1 cellular context compared by ENCODE assay signal in genomic region chr2:119765404-119766002, GRCh38.
TF ChIP-seq lines count a peak whose summit lies in the region.

No MANE protein-coding gene starts in this region.

TF ChIP-seq in HepG2, 621 proteins besides CTCF, POLR2A, EP300 and RAD21 (continued from another document and continues in another):
- TF ChIP-seq ZNF407 (CRISPR knock-in tag; IDR thresholded peaks at IDR 0.05; ENCODE audit: not compliant biosample characterization) (no peak), ZNF17 (CRISPR knock-in tag; IDR thresholded peaks at IDR 0.05) (no peak), IKZF4 (CRISPR knock-in tag; IDR thresholded peaks at IDR 0.05; ENCODE audit: borderline replicate concordance, low read depth, not compliant biosample characterization) (no peak), FOXO1 (CRISPR knock-in tag; IDR thresholded peaks at IDR 0.05) (no peak), TEF (CRISPR knock-in tag; IDR thresholded peaks at IDR 0.05) (no peak), FOXJ3 (CRISPR knock-in tag; IDR thresholded peaks at IDR 0.05; ENCODE audit: borderline replicate concordance) (peak; percentile 29; the same call in 1 of the 2 replicates), ZNF782 (CRISPR knock-in tag; IDR thresholded peaks at IDR 0.05; ENCODE audit: borderline replicate concordance) (no peak), RFXANK (CRISPR knock-in tag; IDR thresholded peaks at IDR 0.05) (no peak), ZNF749 (CRISPR knock-in tag; IDR thresholded peaks at IDR 0.05; ENCODE audit: borderline replicate concordance) (no peak), ZFP90 (CRISPR knock-in tag; IDR thresholded peaks at IDR 0.05; ENCODE audit: borderline replicate concordance) (no peak), GABPA (IDR thresholded peaks at IDR 0.05; ENCODE audit: low read depth, low read length) (no peak), GABPA (CRISPR knock-in tag; IDR thresholded peaks at IDR 0.05; ENCODE audit: low read depth) (no peak), CCAR2 (optimal IDR thresholded peaks at IDR 0.05; ENCODE audit: low read depth, low read length) (no peak), ASH2L (IDR thresholded peaks at IDR 0.05; ENCODE audit: insufficient read length, low read depth, low read length) (no peak), ZNF484 (CRISPR knock-in tag; IDR thresholded peaks at IDR 0.05; ENCODE audit: borderline replicate concordance, low read depth) (no peak), ARHGAP35 (CRISPR knock-in tag; IDR thresholded peaks at IDR 0.05; ENCODE audit: borderline replicate concordance) (no peak), PHB2 (IDR thresholded peaks at IDR 0.05; ENCODE audit: partially characterized antibody) (no peak), NFIB (CRISPR knock-in tag; IDR thresholded peaks at IDR 0.05; ENCODE audit: borderline replicate concordance) (no peak), CBX1 (IDR thresholded peaks at IDR 0.05; ENCODE audit: low read depth) (no peak), BCL6 (CRISPR knock-in tag; IDR thresholded peaks at IDR 0.05) (no peak; the same call in 1 of the 2 replicates), ZNF83 (CRISPR knock-in tag; IDR thresholded peaks at IDR 0.05; ENCODE audit: borderline replicate concordance) (no peak), ZNF879 (CRISPR knock-in tag; IDR thresholded peaks at IDR 0.05) (no peak), NFYB (CRISPR knock-in tag; IDR thresholded peaks at IDR 0.05) (no peak), MBD4 (IDR thresholded peaks at IDR 0.05; ENCODE audit: borderline replicate concordance, low read length) (no peak), ZBTB46 (CRISPR knock-in tag; IDR thresholded peaks at IDR 0.05; ENCODE audit: borderline replicate concordance) (no peak), ATM (IDR thresholded peaks at IDR 0.05; ENCODE audit: borderline replicate concordance) (no peak), RORA (CRISPR knock-in tag; IDR thresholded peaks at IDR 0.05) (no peak), RBFOX2 (IDR thresholded peaks at IDR 0.05; ENCODE audit: low read depth, low read length) (no peak), ZNF18 (CRISPR knock-in tag; IDR thresholded peaks at IDR 0.05; ENCODE audit: insufficient replicate concordance) (no peak), HOMEZ (CRISPR knock-in tag; IDR thresholded peaks at IDR 0.05; ENCODE audit: low read depth) (no peak), FOXP1 (IDR thresholded peaks at IDR 0.05) (no peak), FOXP1 (CRISPR knock-in tag; IDR thresholded peaks at IDR 0.05) (peak; percentile 31), ATF2 (CRISPR knock-in tag; IDR thresholded peaks at IDR 0.05) (no peak), ZNF34 (CRISPR knock-in tag; IDR thresholded peaks at IDR 0.05; ENCODE audit: borderline replicate concordance) (no peak), ZNF460 (CRISPR knock-in tag; IDR thresholded peaks at IDR 0.05; ENCODE audit: borderline replicate concordance) (no peak), HMG20A (CRISPR knock-in tag; IDR thresholded peaks at IDR 0.05; ENCODE audit: borderline replicate concordance) (peak; percentile 45; the same call in 1 of the 2 replicates), HNRNPLL (IDR thresholded peaks at IDR 0.05; ENCODE audit: low read depth, low read length, poor library complexity, severe bottlenecking) (no peak), ZNF724P (CRISPR knock-in tag; IDR thresholded peaks at IDR 0.05; ENCODE audit: borderline replicate concordance) (no peak), HNF4A (CRISPR knock-in tag; IDR thresholded peaks at IDR 0.05) (0 out of 2 replicates have a peak, but pooled peaks have one; percentile 5)
- TF ChIP-seq, protein P1, sequence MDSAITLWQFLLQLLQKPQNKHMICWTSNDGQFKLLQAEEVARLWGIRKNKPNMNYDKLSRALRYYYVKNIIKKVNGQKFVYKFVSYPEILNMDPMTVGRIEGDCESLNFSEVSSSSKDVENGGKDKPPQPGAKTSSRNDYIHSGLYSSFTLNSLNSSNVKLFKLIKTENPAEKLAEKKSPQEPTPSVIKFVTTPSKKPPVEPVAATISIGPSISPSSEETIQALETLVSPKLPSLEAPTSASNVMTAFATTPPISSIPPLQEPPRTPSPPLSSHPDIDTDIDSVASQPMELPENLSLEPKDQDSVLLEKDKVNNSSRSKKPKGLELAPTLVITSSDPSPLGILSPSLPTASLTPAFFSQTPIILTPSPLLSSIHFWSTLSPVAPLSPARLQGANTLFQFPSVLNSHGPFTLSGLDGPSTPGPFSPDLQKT (CRISPR knock-in tag; IDR thresholded peaks at IDR 0.05; ENCODE audit: borderline replicate concordance), result no peak
- TF ChIP-seq, protein P2, sequence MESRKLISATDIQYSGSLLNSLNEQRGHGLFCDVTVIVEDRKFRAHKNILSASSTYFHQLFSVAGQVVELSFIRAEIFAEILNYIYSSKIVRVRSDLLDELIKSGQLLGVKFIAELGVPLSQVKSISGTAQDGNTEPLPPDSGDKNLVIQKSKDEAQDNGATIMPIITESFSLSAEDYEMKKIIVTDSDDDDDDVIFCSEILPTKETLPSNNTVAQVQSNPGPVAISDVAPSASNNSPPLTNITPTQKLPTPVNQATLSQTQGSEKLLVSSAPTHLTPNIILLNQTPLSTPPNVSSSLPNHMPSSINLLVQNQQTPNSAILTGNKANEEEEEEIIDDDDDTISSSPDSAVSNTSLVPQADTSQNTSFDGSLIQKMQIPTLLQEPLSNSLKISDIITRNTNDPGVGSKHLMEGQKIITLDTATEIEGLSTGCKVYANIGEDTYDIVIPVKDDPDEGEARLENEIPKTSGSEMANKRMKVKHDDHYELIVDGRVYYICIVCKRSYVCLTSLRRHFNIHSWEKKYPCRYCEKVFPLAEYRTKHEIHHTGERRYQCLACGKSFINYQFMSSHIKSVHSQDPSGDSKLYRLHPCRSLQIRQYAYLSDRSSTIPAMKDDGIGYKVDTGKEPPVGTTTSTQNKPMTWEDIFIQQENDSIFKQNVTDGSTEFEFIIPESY (CRISPR knock-in tag; IDR thresholded peaks at IDR 0.05), result 0 out of 2 replicates have a peak, but pooled peaks have one; percentile 42
- TF ChIP-seq, protein P3, sequence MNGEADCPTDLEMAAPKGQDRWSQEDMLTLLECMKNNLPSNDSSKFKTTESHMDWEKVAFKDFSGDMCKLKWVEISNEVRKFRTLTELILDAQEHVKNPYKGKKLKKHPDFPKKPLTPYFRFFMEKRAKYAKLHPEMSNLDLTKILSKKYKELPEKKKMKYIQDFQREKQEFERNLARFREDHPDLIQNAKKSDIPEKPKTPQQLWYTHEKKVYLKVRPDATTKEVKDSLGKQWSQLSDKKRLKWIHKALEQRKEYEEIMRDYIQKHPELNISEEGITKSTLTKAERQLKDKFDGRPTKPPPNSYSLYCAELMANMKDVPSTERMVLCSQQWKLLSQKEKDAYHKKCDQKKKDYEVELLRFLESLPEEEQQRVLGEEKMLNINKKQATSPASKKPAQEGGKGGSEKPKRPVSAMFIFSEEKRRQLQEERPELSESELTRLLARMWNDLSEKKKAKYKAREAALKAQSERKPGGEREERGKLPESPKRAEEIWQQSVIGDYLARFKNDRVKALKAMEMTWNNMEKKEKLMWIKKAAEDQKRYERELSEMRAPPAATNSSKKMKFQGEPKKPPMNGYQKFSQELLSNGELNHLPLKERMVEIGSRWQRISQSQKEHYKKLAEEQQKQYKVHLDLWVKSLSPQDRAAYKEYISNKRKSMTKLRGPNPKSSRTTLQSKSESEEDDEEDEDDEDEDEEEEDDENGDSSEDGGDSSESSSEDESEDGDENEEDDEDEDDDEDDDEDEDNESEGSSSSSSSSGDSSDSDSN (CRISPR knock-in tag; IDR thresholded peaks at IDR 0.05), result no peak
